1 cellular context compared by ENCODE assay signal in the genomic region with DNA sequence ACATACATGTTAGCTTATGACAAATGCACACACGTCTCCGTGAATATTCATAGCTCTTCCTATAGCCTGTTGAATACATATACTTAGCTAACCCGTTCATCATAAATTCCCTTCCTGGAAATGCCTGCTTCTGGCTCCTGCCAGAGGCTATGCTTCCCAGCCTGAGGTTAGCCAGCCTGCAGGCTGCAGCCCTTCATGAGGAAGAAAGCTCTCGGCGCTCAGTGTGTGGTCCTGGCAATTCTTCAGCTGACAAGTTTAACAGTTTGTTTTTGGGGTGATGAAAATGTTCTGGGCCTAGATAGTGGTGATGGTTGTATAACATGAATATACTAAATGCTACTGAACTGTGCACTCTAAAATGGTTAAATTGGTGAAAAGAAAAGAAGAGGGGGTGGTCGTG.
TF ChIP-seq lines count a peak whose summit lies in the region.

No MANE protein-coding gene starts in this region.

TF ChIP-seq in H1, 55 proteins besides CTCF, POLR2A, EP300 and RAD21 (continued from another document):
- TF ChIP-seq, protein P1, sequence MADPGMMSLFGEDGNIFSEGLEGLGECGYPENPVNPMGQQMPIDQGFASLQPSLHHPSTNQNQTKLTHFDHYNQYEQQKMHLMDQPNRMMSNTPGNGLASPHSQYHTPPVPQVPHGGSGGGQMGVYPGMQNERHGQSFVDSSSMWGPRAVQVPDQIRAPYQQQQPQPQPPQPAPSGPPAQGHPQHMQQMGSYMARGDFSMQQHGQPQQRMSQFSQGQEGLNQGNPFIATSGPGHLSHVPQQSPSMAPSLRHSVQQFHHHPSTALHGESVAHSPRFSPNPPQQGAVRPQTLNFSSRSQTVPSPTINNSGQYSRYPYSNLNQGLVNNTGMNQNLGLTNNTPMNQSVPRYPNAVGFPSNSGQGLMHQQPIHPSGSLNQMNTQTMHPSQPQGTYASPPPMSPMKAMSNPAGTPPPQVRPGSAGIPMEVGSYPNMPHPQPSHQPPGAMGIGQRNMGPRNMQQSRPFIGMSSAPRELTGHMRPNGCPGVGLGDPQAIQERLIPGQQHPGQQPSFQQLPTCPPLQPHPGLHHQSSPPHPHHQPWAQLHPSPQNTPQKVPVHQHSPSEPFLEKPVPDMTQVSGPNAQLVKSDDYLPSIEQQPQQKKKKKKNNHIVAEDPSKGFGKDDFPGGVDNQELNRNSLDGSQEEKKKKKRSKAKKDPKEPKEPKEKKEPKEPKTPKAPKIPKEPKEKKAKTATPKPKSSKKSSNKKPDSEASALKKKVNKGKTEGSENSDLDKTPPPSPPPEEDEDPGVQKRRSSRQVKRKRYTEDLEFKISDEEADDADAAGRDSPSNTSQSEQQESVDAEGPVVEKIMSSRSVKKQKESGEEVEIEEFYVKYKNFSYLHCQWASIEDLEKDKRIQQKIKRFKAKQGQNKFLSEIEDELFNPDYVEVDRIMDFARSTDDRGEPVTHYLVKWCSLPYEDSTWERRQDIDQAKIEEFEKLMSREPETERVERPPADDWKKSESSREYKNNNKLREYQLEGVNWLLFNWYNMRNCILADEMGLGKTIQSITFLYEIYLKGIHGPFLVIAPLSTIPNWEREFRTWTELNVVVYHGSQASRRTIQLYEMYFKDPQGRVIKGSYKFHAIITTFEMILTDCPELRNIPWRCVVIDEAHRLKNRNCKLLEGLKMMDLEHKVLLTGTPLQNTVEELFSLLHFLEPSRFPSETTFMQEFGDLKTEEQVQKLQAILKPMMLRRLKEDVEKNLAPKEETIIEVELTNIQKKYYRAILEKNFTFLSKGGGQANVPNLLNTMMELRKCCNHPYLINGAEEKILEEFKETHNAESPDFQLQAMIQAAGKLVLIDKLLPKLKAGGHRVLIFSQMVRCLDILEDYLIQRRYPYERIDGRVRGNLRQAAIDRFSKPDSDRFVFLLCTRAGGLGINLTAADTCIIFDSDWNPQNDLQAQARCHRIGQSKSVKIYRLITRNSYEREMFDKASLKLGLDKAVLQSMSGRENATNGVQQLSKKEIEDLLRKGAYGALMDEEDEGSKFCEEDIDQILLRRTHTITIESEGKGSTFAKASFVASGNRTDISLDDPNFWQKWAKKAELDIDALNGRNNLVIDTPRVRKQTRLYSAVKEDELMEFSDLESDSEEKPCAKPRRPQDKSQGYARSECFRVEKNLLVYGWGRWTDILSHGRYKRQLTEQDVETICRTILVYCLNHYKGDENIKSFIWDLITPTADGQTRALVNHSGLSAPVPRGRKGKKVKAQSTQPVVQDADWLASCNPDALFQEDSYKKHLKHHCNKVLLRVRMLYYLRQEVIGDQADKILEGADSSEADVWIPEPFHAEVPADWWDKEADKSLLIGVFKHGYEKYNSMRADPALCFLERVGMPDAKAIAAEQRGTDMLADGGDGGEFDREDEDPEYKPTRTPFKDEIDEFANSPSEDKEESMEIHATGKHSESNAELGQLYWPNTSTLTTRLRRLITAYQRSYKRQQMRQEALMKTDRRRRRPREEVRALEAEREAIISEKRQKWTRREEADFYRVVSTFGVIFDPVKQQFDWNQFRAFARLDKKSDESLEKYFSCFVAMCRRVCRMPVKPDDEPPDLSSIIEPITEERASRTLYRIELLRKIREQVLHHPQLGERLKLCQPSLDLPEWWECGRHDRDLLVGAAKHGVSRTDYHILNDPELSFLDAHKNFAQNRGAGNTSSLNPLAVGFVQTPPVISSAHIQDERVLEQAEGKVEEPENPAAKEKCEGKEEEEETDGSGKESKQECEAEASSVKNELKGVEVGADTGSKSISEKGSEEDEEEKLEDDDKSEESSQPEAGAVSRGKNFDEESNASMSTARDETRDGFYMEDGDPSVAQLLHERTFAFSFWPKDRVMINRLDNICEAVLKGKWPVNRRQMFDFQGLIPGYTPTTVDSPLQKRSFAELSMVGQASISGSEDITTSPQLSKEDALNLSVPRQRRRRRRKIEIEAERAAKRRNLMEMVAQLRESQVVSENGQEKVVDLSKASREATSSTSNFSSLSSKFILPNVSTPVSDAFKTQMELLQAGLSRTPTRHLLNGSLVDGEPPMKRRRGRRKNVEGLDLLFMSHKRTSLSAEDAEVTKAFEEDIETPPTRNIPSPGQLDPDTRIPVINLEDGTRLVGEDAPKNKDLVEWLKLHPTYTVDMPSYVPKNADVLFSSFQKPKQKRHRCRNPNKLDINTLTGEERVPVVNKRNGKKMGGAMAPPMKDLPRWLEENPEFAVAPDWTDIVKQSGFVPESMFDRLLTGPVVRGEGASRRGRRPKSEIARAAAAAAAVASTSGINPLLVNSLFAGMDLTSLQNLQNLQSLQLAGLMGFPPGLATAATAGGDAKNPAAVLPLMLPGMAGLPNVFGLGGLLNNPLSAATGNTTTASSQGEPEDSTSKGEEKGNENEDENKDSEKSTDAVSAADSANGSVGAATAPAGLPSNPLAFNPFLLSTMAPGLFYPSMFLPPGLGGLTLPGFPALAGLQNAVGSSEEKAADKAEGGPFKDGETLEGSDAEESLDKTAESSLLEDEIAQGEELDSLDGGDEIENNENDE (IDR thresholded peaks at IDR 0.05; ENCODE audit: insufficient replicate concordance, low read length), result no peak
- TF ChIP-seq POU5F1 (IDR thresholded peaks at IDR 0.05; ENCODE audit: low read depth, low read length), result no peak
- TF ChIP-seq CREB1 (IDR thresholded peaks at IDR 0.05), result no peak
- TF ChIP-seq, protein P2, sequence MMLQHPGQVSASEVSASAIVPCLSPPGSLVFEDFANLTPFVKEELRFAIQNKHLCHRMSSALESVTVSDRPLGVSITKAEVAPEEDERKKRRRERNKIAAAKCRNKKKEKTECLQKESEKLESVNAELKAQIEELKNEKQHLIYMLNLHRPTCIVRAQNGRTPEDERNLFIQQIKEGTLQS (IDR thresholded peaks at IDR 0.05; ENCODE audit: insufficient read depth, low read depth, low read length), result no peak
- TF ChIP-seq ASH2L (IDR thresholded peaks at IDR 0.05; ENCODE audit: low read length), result no peak
